In genomic region chr9:97629136-97629535, GRCh38 we compare ENCODE assay signal across 17 cellular contexts.
"Had no signal": no experiment of that assay in that cellular context is flagged by ENCODE, and none has a peak within 500 bp of the region (broad histone marks: within the 10 kb centered on the region; RNA-seq: fewer than 3 reads in every experiment).

No MANE protein-coding gene starts in this region.

- H3K9me3 Mint-ChIP-seq: activated T-helper 17 cell treated with anti-CD3 and anti-CD28 coated beads, Interleukin-2, amount 50 U/mL, for 72 hours; dendritic cell treated with granulocyte-macrophage colony-stimulating factor and Interleukin-4, amounts not matched to agents 40 ng/mL and 50 ng/mL, for 4 days; natural killer cell; stimulated activated naive CD8-positive, alpha-beta T cell treated with anti-CD3 and anti-CD28 coated beads, Interleukin-15, amount 100 ng/mL, for 72 hours had no signal

- H3K27ac Mint-ChIP-seq: dendritic cell treated with granulocyte-macrophage colony-stimulating factor and Interleukin-4, amounts not matched to agents 40 ng/mL and 50 ng/mL, for 4 days; stimulated activated naive CD8-positive, alpha-beta T cell treated with anti-CD3 and anti-CD28 coated beads, Interleukin-15, amount 100 ng/mL, for 72 hours had no signal

- H3K4me1 ChIP-seq: prostate gland had no signal

- H3K4me3 Mint-ChIP-seq: activated T-helper 17 cell treated with anti-CD3 and anti-CD28 coated beads, Interleukin-2, amount 50 U/mL, for 72 hours; dendritic cell treated with granulocyte-macrophage colony-stimulating factor and Interleukin-4, amounts not matched to agents 40 ng/mL and 50 ng/mL, for 4 days; natural killer cell; stimulated activated naive CD8-positive, alpha-beta T cell treated with anti-CD3 and anti-CD28 coated beads, Interleukin-15, amount 100 ng/mL, for 72 hours had no signal

- H3K4me3 ChIP-seq: prostate gland, thoracic aorta had no signal

- DNase-seq: activated CD4-positive, alpha-beta T cell treated with anti-CD3 and anti-CD28 coated beads, Interleukin-2, amount 50 U/mL, for 48 hours; activated naive CD4-positive, alpha-beta T cell treated with Interleukin-2 at 50 U/mL for 16 hours; anterior cingulate cortex; effector memory CD4-positive, alpha-beta T cell; head of caudate nucleus; mammary epithelial cell; natural killer cell; occipital lobe; stimulated activated naive CD8-positive, alpha-beta T cell treated with anti-CD3 and anti-CD28 coated beads, Interleukin-15, amount 100 ng/mL, for 72 hours; T-helper 1 cell; T1000 had no signal

- H3K36me3 ChIP-seq: prostate gland had no signal

- H3K27me3 Mint-ChIP-seq: activated T-helper 17 cell treated with anti-CD3 and anti-CD28 coated beads, Interleukin-2, amount 50 U/mL, for 72 hours; dendritic cell treated with granulocyte-macrophage colony-stimulating factor and Interleukin-4, amounts not matched to agents 40 ng/mL and 50 ng/mL, for 4 days; stimulated activated naive CD8-positive, alpha-beta T cell treated with anti-CD3 and anti-CD28 coated beads, Interleukin-15, amount 100 ng/mL, for 72 hours had no signal

- ATAC-seq: activated T-helper 17 cell treated with anti-CD3 and anti-CD28 coated beads, Interleukin-2, amount 50 U/mL, for 72 hours; natural killer cell; sciatic nerve; stimulated activated naive CD8-positive, alpha-beta T cell treated with anti-CD3 and anti-CD28 coated beads, Interleukin-15, amount 100 ng/mL, for 72 hours had no signal

- H3K4me1 Mint-ChIP-seq: activated T-helper 17 cell treated with anti-CD3 and anti-CD28 coated beads, Interleukin-2, amount 50 U/mL, for 72 hours had no signal

- H3K9me3 ChIP-seq: prostate gland, thoracic aorta had no signal

- H3K27ac ChIP-seq: epithelial cell of prostate, prostate gland, thoracic aorta had no signal
